Comparison of ENCODE assay signal across 1 cellular context in the genomic region with DNA sequence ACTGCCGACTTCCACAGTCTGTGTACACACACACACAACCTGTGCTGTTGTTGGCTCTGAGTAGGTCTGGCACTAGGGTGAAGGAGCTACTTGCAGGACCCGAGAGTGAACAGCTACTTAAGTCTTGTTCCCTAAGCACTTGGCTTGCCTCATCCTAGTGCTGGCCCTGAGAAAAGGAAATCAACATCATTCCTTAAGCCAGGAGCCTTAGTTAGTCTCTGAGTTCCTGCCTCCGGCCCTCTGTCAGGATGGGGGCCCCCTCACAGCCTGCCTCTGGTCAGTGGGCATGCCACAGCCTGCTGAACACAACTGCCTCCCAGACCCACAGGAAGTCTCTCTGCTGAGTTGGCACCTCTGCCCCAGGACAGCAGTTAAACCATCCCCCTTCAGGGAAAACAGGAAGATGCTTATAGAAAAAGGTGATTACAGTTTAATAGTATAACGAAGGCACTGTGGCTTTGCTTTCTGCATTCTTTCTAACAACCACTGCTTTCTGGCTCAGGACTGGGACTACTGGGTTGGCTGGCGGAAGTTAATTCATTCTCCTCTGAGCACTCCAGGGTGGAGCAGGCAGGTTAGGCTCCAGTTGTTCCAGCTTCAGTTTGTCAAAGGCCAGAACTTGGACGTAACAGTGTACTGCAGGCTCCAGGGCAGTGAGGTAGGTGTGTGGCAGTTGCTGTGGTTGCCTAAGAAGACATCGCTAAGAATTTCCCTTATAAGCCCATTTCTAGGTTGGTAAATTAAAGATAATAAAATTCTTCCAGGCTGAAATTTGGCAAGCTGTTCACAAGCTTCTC.
TF ChIP-seq lines count a peak whose summit lies in the region.

No MANE protein-coding gene starts in this region.

TF ChIP-seq in WTC11, 78 proteins besides CTCF, POLR2A, EP300 and RAD21 (continued from another document):
- TF ChIP-seq, protein P1, sequence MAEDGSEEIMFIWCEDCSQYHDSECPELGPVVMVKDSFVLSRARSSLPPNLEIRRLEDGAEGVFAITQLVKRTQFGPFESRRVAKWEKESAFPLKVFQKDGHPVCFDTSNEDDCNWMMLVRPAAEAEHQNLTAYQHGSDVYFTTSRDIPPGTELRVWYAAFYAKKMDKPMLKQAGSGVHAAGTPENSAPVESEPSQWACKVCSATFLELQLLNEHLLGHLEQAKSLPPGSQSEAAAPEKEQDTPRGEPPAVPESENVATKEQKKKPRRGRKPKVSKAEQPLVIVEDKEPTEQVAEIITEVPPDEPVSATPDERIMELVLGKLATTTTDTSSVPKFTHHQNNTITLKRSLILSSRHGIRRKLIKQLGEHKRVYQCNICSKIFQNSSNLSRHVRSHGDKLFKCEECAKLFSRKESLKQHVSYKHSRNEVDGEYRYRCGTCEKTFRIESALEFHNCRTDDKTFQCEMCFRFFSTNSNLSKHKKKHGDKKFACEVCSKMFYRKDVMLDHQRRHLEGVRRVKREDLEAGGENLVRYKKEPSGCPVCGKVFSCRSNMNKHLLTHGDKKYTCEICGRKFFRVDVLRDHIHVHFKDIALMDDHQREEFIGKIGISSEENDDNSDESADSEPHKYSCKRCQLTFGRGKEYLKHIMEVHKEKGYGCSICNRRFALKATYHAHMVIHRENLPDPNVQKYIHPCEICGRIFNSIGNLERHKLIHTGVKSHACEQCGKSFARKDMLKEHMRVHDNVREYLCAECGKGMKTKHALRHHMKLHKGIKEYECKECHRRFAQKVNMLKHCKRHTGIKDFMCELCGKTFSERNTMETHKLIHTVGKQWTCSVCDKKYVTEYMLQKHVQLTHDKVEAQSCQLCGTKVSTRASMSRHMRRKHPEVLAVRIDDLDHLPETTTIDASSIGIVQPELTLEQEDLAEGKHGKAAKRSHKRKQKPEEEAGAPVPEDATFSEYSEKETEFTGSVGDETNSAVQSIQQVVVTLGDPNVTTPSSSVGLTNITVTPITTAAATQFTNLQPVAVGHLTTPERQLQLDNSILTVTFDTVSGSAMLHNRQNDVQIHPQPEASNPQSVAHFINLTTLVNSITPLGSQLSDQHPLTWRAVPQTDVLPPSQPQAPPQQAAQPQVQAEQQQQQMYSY (CRISPR knock-in tag; IDR thresholded peaks at IDR 0.05), result no peak
- TF ChIP-seq ZNF232 (CRISPR knock-in tag; IDR thresholded peaks at IDR 0.05) (no peak), NFATC4 (CRISPR knock-in tag; IDR thresholded peaks at IDR 0.05) (no peak), MXD4 (CRISPR knock-in tag; IDR thresholded peaks at IDR 0.05; ENCODE audit: borderline replicate concordance) (no peak), JUN (CRISPR knock-in tag; IDR thresholded peaks at IDR 0.05) (no peak), IRF2 (CRISPR knock-in tag; IDR thresholded peaks at IDR 0.05; ENCODE audit: borderline replicate concordance, low read depth) (no peak), CBFB (CRISPR knock-in tag; IDR thresholded peaks at IDR 0.05; ENCODE audit: low read depth) (no peak), MLX (CRISPR knock-in tag; IDR thresholded peaks at IDR 0.05) (no peak), ZNF671 (CRISPR knock-in tag; IDR thresholded peaks at IDR 0.05) (no peak), SP1 (CRISPR knock-in tag; conservative IDR thresholded peaks at IDR 0.05) (no peak), MYBL2 (CRISPR knock-in tag; IDR thresholded peaks at IDR 0.05) (no peak)
